1 cellular context compared by ENCODE assay signal in genomic region chr16:19127674-19128131, GRCh38.
TF ChIP-seq lines count a peak whose summit lies in the region.

No MANE protein-coding gene starts in this region.

TF ChIP-seq in IMR-90, 13 proteins besides CTCF, POLR2A, EP300 and RAD21:
- no peak for TF ChIP-seq ELK1 (IDR thresholded peaks at IDR 0.05; ENCODE audit: borderline replicate concordance, low read depth, low read length)
- no peak for TF ChIP-seq USF2 (IDR thresholded peaks at IDR 0.05; ENCODE audit: low read depth, low read length)
- TF ChIP-seq MXI1 (IDR thresholded peaks at IDR 0.05; ENCODE audit: borderline replicate concordance, low read depth, low read length) = no peak
- no peak for TF ChIP-seq RCOR1 (IDR thresholded peaks at IDR 0.05; ENCODE audit: insufficient replicate concordance, low read length)
- no peak for TF ChIP-seq FOS (IDR thresholded peaks at IDR 0.05; ENCODE audit: low read depth, low read length)
